In the genomic region with DNA sequence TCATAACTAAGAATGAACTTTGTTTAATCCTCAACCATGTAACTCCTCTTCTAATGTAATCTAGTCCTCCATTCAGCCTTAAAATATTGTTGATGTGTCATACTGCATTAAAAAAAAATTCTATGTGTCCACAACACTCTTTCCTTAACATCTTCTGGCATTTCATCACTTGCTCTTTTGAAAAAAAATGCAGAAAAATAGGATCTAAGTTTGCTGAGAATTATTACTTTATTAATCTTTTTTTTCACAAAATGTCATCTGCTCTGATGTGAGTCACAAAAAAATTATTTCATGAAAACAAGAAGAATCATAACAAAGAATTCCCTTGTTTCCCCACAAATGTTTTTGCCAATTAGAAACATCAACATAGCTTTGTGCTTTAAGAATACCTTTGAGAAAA, we compare ENCODE assay signal across 18 cellular contexts.
"Had no signal": no experiment of that assay in that cellular context is flagged by ENCODE, and none has a peak within 500 bp of the region (broad histone marks: within the 10 kb centered on the region; RNA-seq: fewer than 3 reads in every experiment).

No MANE protein-coding gene starts in this region.

- H3K4me3 ChIP-seq: body of pancreas, dorsolateral prefrontal cortex, lower lobe of right lung, tibial artery had no signal

- ATAC-seq: body of pancreas; left colon; lower lobe of right lung; natural killer cell treated with Interleukin-12 subunit alpha and Interleukin-12 subunit beta and Interleukin-15 and Interleukin-18, amount 100 ng/mL, for 72 hours had no signal

- H3K36me3 ChIP-seq: lower lobe of right lung, neutrophil, tibial artery had no signal

- H3K27ac ChIP-seq: body of pancreas, dorsolateral prefrontal cortex, lower lobe of right lung, neutrophil, tibial artery, VCaP had no signal

- H3K27ac Mint-ChIP-seq: activated naive CD8-positive, alpha-beta T cell; natural killer cell treated with Interleukin-12 subunit alpha and Interleukin-12 subunit beta and Interleukin-15 and Interleukin-18, amount 100 ng/mL, for 72 hours had no signal

- H3K4me1 ChIP-seq: body of pancreas, lower lobe of right lung, tibial artery had no signal

- H3K27me3 Mint-ChIP-seq: activated naive CD8-positive, alpha-beta T cell; natural killer cell treated with Interleukin-12 subunit alpha and Interleukin-12 subunit beta and Interleukin-15 and Interleukin-18, amount 100 ng/mL, for 72 hours had no signal

- H3K27me3 ChIP-seq: body of pancreas, dorsolateral prefrontal cortex, neutrophil, tibial artery had no signal

- H3K36me3 Mint-ChIP-seq: activated naive CD8-positive, alpha-beta T cell had no signal

- H3K4me3 Mint-ChIP-seq: activated naive CD8-positive, alpha-beta T cell; natural killer cell treated with Interleukin-12 subunit alpha and Interleukin-12 subunit beta and Interleukin-15 and Interleukin-18, amount 100 ng/mL, for 72 hours had no signal

- DNase-seq: activated CD4-positive, CD25-positive, alpha-beta regulatory T cell treated with anti-CD3 and anti-CD28 coated beads, Interleukin-2, amount 50 U/mL, for 72 hours; activated gamma-delta T cell treated with Interleukin-2 at 50 U/mL for 16 hours; body of pancreas; caudate nucleus; dorsolateral prefrontal cortex; left colon; lower lobe of right lung; posterior cingulate gyrus; stimulated activated CD4-positive, alpha-beta T cell treated with anti-CD3 and anti-CD28 coated beads, Interleukin-12 subunit alpha, Interleukin-12 subunit beta, amount 100 ng/mL, for 4 hours; stimulated activated CD4-positive, alpha-beta T cell treated with anti-CD3 and anti-CD28 coated beads, Interleukin-1b, Interleukin-23, amount 100 ng/mL, for 48 hours; stimulated activated CD8-positive, alpha-beta memory T cell treated with anti-CD3 and anti-CD28 coated beads, Interleukin-4, amount 100 ng/mL, for 48 hours; stimulated activated naive CD4-positive, alpha-beta T cell; T-helper 2 cell; tibial artery had no signal

- H3K9me3 ChIP-seq: body of pancreas, lower lobe of right lung, neutrophil, tibial artery had no signal
